8 cellular contexts compared by ENCODE assay signal in the genomic region with DNA sequence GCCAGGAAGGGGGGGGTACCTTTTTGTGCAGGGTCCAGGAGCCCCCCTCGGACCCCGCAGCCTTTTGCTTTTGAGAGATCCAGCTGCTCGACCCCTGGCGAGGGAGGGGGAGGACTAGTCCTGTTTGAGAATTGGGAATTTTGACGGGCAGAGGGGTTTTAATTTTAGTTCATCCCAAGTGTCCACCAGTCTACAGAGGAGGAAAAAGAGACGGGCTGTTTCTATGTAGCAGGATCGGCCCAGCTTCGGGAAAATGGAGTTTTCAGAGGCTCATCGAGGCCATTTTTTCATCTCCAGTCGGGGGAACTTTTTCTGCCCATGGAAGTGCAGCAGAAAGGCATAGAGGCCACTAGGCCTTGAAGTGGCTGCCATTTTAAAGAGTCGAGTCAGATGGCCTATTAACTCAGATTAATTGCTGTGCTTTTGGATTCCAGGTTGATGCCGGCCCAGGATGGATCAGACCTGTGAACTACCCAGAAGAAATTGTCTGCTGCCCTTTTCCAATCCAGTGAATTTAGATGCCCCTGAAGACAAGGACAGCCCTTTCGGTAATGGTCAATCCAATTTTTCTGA.
DNase-seq lines count a peak whose midpoint lies in the region; ATAC-seq and TF ChIP-seq lines count a peak whose summit lies in the region.

No MANE protein-coding gene starts in this region.

- peak overlapping the region; percentile 70 to 73 for H3K9ac ChIP-seq in duodenal mucosa (ENCODE audit: low read depth in 1 of 2, low read length in 2 of 2)

- DNase-seq in EH (ENCODE audit: low read depth), result peak; percentile 25
- peak; percentile 8 for DNase-seq in NCI-H82 treated with DMSO at 0.1 percent for 48 hours (lab: John Stamatoyannopoulos, UW; ENCODE audit: unreplicated experiment)
- no peak for DNase-seq in NCI-H526 treated with DMSO at 0.1 percent for 48 hours (lab: John Stamatoyannopoulos, UW)
- DNase-seq in Kasumi-1 (lab: John Stamatoyannopoulos, UW), result no peak
- DNase-seq in cerebellar nuclear complex (lab: John Stamatoyannopoulos, UW), result no peak

- H3K27me3 ChIP-seq in duodenal mucosa (ENCODE audit: control insufficient read depth in 1 of 2, insufficient read depth in 2 of 2, low read length in 2 of 2), result no peaks in the 10 kb centered on the region
- H3K27me3 ChIP-seq in neuron (ENCODE audit: insufficient read depth, low read length), result peaks cover 2% of the 10 kb centered on the region

- H3K9me3 ChIP-seq in duodenal mucosa (ENCODE audit: control insufficient read depth in 1 of 2, low read length in 2 of 2), result no peaks in the 10 kb centered on the region
- H3K9me3 ChIP-seq in neuron (ENCODE audit: low read length), result no peaks in the 10 kb centered on the region

- ATAC-seq in GM18505 (IDR thresholded peaks at IDR 0.05; ENCODE audit: unreplicated experiment), result no peak

- H3K27ac ChIP-seq in duodenal mucosa (ENCODE audit: low read depth, low read length), result peak overlapping the region; percentile 75

- H3K36me3 ChIP-seq in duodenal mucosa (ENCODE audit: control insufficient read depth in 1 of 2, insufficient read depth in 2 of 2, low read length in 2 of 2), result peaks cover 10 to 21% of the 10 kb centered on the region in 2 donors
- H3K36me3 ChIP-seq in neuron (ENCODE audit: insufficient read depth, low read length), result no peaks in the 10 kb centered on the region

- H2AFZ ChIP-seq in neuron (ENCODE audit: low read depth, low read length), result peak overlapping the region; percentile 55

- H3K4me1 ChIP-seq in duodenal mucosa (ENCODE audit: control insufficient read depth in 1 of 2, insufficient read depth in 2 of 2, low read length in 2 of 2), result peaks cover 24 to 31% of the 10 kb centered on the region in 2 donors
- no peaks in the 10 kb centered on the region for H3K4me1 ChIP-seq in neuron (ENCODE audit: insufficient read depth, low read length)

- H3K4me3 ChIP-seq in duodenal mucosa (ENCODE audit: low read depth in 1 of 2, low read length in 2 of 2) (peak overlapping the region; percentile 80 to 83), neuron (ENCODE audit: low read length) (no peak overlapping the region)

- no peak for TF ChIP-seq POLR2A in GM18505 (IDR thresholded peaks at IDR 0.05; ENCODE audit: borderline replicate concordance, extremely low read depth, insufficient read depth, insufficient read length)

Comparison
In these comparisons a context has a peak if more than half of its experiments do, and no peak if none do; other contexts are left out.
1. DNase-seq: peak in EH (single experiment) and NCI-H82 treated with DMSO at 0.1 percent for 48 hours (single experiment); none in NCI-H526 treated with DMSO at 0.1 percent for 48 hours (single experiment), Kasumi-1 (0 of 2) and cerebellar nuclear complex (0 of 2).